ENCODE assay signal across 8 cellular contexts in the genomic region with DNA sequence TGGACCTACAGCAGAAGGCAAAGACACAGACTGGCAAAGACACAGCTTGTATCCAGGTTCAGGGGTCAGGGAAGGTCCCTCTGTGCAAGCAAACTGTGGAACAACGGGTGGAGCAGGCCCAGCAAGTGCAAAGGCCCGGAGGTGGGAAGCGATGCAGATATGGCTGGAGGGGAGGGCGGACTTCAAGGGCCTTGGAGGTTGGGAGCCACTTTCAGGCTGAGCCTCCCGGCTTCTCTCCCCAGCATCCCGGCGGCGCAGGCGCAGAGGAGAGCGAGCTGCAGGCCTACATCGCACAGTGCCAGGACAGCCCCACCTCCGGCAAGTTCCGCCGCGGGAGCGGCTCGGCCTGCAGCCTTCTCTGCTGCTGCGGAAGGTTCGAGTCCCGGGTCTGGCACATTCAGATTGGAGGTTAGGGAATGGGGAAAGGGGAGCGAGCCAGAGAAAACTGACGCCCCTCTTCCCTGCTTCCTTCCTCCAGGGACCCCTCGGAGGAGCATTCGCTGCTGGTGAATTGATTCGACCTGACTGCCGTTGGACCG. TPM values are rescaled to one million over a fixed set of nuclear protein-coding genes. Genes with fewer than 3 reads are reported as not detected.
DNase-seq lines count a peak whose midpoint lies in the region; ATAC-seq and TF ChIP-seq lines count a peak whose summit lies in the region.

No MANE protein-coding gene starts in this region.

- H3F3A ChIP-seq in GM23338 (replicated peaks; ENCODE audit: low read depth), result peaks cover 5% of the 10 kb centered on the region; the same call in 1 of the 2 replicates

- no peaks in the 10 kb centered on the region; the same call in 2 of the 3 replicates for H3K9me3 Mint-ChIP-seq in GM23338
- no peaks in the 10 kb centered on the region for H3K9me3 Mint-ChIP-seq in activated CD8-positive, alpha-beta T cell treated with anti-CD3 and anti-CD28 coated beads, Interleukin-2, amount 10 ng/mL, durations not matched to agents 7 days and 5 days (ENCODE audit: insufficient read depth)
- H3K9me3 Mint-ChIP-seq in glutamatergic neuron (ENCODE audit: unreplicated experiment), result peaks cover 8% of the 10 kb centered on the region

- CTCF ChIA-PET in activated CD8-positive, alpha-beta T cell treated with anti-CD3 and anti-CD28 coated beads, Interleukin-2, amount 10 ng/mL, durations not matched to agents 7 days and 5 days (lab: Charles Lee), result no interaction called here

- no peaks in the 10 kb centered on the region for H3K79me2 ChIP-seq in GM23338 (replicated peaks; ENCODE audit: insufficient read depth)

- H3K4me1 Mint-ChIP-seq in GM23338 (no peaks in the 10 kb centered on the region; the same call in 2 of the 3 replicates), glutamatergic neuron (ENCODE audit: low read depth, unreplicated experiment) (no peaks in the 10 kb centered on the region)
- H3K4me1 Mint-ChIP-seq in activated CD8-positive, alpha-beta T cell treated with anti-CD3 and anti-CD28 coated beads, Interleukin-2, amount 10 ng/mL, durations not matched to agents 7 days and 5 days (ENCODE audit: low read depth), result peaks cover 24% of the 10 kb centered on the region

- peak overlapping the region; percentile 89 for H3K4me3 Mint-ChIP-seq in GM23338
- peak overlapping the region; percentile 95 for H3K4me3 Mint-ChIP-seq in activated CD8-positive, alpha-beta T cell treated with anti-CD3 and anti-CD28 coated beads, Interleukin-2, amount 10 ng/mL, durations not matched to agents 7 days and 5 days
- peak overlapping the region; percentile 79 for H3K4me3 Mint-ChIP-seq in glutamatergic neuron (ENCODE audit: unreplicated experiment)

- no peaks in the 10 kb centered on the region for H3K9me2 ChIP-seq in GM23338 (ENCODE audit: insufficient read depth)

- no peaks in the 10 kb centered on the region; the same call in 1 of the 2 replicates for H3K36me3 ChIP-seq in GM23338 (ENCODE audit: insufficient read depth)

- peak overlapping the region; percentile 95 for H3K4me2 ChIP-seq in GM23338

- TF ChIP-seq CTCF in GM23338 (conservative IDR thresholded peaks at IDR 0.05; ENCODE audit: low read depth in 2 of 2) (no peak), glutamatergic neuron (IDR thresholded peaks at IDR 0.05; ENCODE audit: partially characterized antibody, unreplicated experiment) (no peak)

- peak overlapping the region; percentile 98 for H2AFZ ChIP-seq in GM23338

- H3K27me3 Mint-ChIP-seq in GM23338 (ENCODE audit: insufficient read depth, low read depth, poor library complexity) (peaks cover 8% of the 10 kb centered on the region), glutamatergic neuron (ENCODE audit: unreplicated experiment) (peaks cover 11% of the 10 kb centered on the region)
- H3K27me3 Mint-ChIP-seq in activated CD8-positive, alpha-beta T cell treated with anti-CD3 and anti-CD28 coated beads, Interleukin-2, amount 10 ng/mL, durations not matched to agents 7 days and 5 days (ENCODE audit: low read depth), result no peaks in the 10 kb centered on the region

- H3K27me3 ChIP-seq in GM23338 (ENCODE audit: insufficient read depth), result no peaks in the 10 kb centered on the region

- H3K4me1 ChIP-seq in GM23338 (ENCODE audit: insufficient read depth), result no peaks in the 10 kb centered on the region

- DNase-seq in GM23338 (ENCODE audit: low spot score) (peak; percentile 72), glutamatergic neuron (peak; percentile 52), occipital lobe (lab: John Stamatoyannopoulos, UW) (peak; percentile 33), 8988T (no peak)
- DNase-seq in activated CD8-positive, alpha-beta T cell treated with anti-CD3 and anti-CD28 coated beads, Interleukin-2, amount 10 ng/mL, durations not matched to agents 7 days and 5 days, result no peak

- peak overlapping the region; percentile 83 for H3K27ac Mint-ChIP-seq in GM23338
- peak overlapping the region; percentile 90 for H3K27ac Mint-ChIP-seq in activated CD8-positive, alpha-beta T cell treated with anti-CD3 and anti-CD28 coated beads, Interleukin-2, amount 10 ng/mL, durations not matched to agents 7 days and 5 days
- peak overlapping the region; percentile 87 for H3K27ac Mint-ChIP-seq in glutamatergic neuron (ENCODE audit: unreplicated experiment)

- H3K36me3 Mint-ChIP-seq in GM23338 (ENCODE audit: low read depth) (peaks cover 11% of the 10 kb centered on the region), glutamatergic neuron (ENCODE audit: unreplicated experiment) (no peaks in the 10 kb centered on the region)
- peaks cover 23% of the 10 kb centered on the region for H3K36me3 Mint-ChIP-seq in activated CD8-positive, alpha-beta T cell treated with anti-CD3 and anti-CD28 coated beads, Interleukin-2, amount 10 ng/mL, durations not matched to agents 7 days and 5 days (ENCODE audit: low read depth)

- H4K20me1 ChIP-seq in GM23338 (replicated peaks; ENCODE audit: insufficient read depth), result no peaks in the 10 kb centered on the region

- H3K27ac ChIP-seq in GM23338 (ENCODE audit: low read depth), result peak overlapping the region; percentile 84; the same call in 1 of the 2 replicates

- H3K4me3 ChIP-seq in GM23338, result peak overlapping the region; percentile 96

- POLR2A ChIA-PET in activated CD8-positive, alpha-beta T cell treated with anti-CD3 and anti-CD28 coated beads, Interleukin-2, amount 10 ng/mL, durations not matched to agents 7 days and 5 days (lab: Charles Lee), result interaction anchor here (1.0 to 1.2 kb wide), 2 partner anchors 10 to 11 kb away, joined by 3 to 4 read pairs; a partner anchor contains a TSS

- peak; percentile 15 for ATAC-seq in GM23338
- ATAC-seq in activated CD8-positive, alpha-beta T cell treated with anti-CD3 and anti-CD28 coated beads, Interleukin-2, amount 10 ng/mL, durations not matched to agents 7 days and 5 days, result no peak
- no peak for ATAC-seq in GM21825 (IDR thresholded peaks at IDR 0.05; ENCODE audit: unreplicated experiment)
- ATAC-seq in HG03460 (IDR thresholded peaks at IDR 0.05; ENCODE audit: unreplicated experiment), result no peak
- ATAC-seq in activated CD4-positive, CD25-positive, alpha-beta regulatory T cell treated with anti-CD3 and anti-CD28 coated beads, Interleukin-2, amount 50 U/mL, for 24 hours, result no peak

TF ChIP-seq in GM23338, 12 proteins besides CTCF, POLR2A, EP300 and RAD21 (continues in another document):
- no peak for TF ChIP-seq POLR2AphosphoS5 (IDR thresholded peaks at IDR 0.05; ENCODE audit: low read depth)
- TF ChIP-seq JUNB (IDR thresholded peaks at IDR 0.05; ENCODE audit: unreplicated experiment), result no peak
- TF ChIP-seq STAT1 (IDR thresholded peaks at IDR 0.05; ENCODE audit: unreplicated experiment), result no peak
- TF ChIP-seq EZH2phosphoT487 (IDR thresholded peaks at IDR 0.05; ENCODE audit: unreplicated experiment), result no peak
- no peak for TF ChIP-seq NANOG (IDR thresholded peaks at IDR 0.05; ENCODE audit: borderline replicate concordance)
- no peak for TF ChIP-seq EZH2 (IDR thresholded peaks at IDR 0.05; ENCODE audit: low read depth, unreplicated experiment)
- TF ChIP-seq ZNF114 (CRISPR knock-in tag; IDR thresholded peaks at IDR 0.05), result no peak
- TF ChIP-seq ZNF331 (CRISPR knock-in tag; IDR thresholded peaks at IDR 0.05; ENCODE audit: low read depth), result no peak

RNA-seq across cellular contexts. Expression of a gene that starts 2.2 kb away (rescaled TPM):
- total RNA-seq in GM23338 (2014; rRNA removed; shearing (Covaris generic)), result 135 and 147 TPM in 2 replicates
- 66.6 and 74.1 TPM in 2 replicates for polyA plus RNA-seq in GM23338 (2016; fragmentation: Nextera tagmentation; extraction: Ambion mirVana)
- 100 to 1,000 TPM; 166 to 173 TPM for total RNA-seq in activated CD8-positive, alpha-beta T cell treated with anti-CD3 and anti-CD28 coated beads, Interleukin-2, amount 10 ng/mL, durations not matched to agents 7 days and 5 days
- 82.0 TPM for total RNA-seq in glutamatergic neuron (ENCODE audit: unreplicated experiment)
- total RNA-seq in occipital lobe, result 49.0 TPM

RNA-seq across cellular contexts. Expression of a gene that starts 10.9 kb away (rescaled TPM):
- 7.2 and 11.0 TPM in 2 replicates for total RNA-seq in GM23338 (2014; rRNA removed; shearing (Covaris generic))
- 16.1 and 16.2 TPM in 2 replicates for polyA plus RNA-seq in GM23338 (2016; fragmentation: Nextera tagmentation; extraction: Ambion mirVana)
- total RNA-seq in activated CD8-positive, alpha-beta T cell treated with anti-CD3 and anti-CD28 coated beads, Interleukin-2, amount 10 ng/mL, durations not matched to agents 7 days and 5 days, result 10 to 100 TPM; 16.2 to 17.7 TPM
- total RNA-seq in glutamatergic neuron (ENCODE audit: unreplicated experiment), result 39.8 TPM
- total RNA-seq in occipital lobe, result 9.8 TPM

RNA-seq across cellular contexts. Expression of a gene that starts 17.4 kb away (rescaled TPM):
- 36.7 and 52.9 TPM in 2 replicates for total RNA-seq in GM23338 (2014; rRNA removed; shearing (Covaris generic))
- 23.8 and 28.2 TPM in 2 replicates for polyA plus RNA-seq in GM23338 (2016; fragmentation: Nextera tagmentation; extraction: Ambion mirVana)
- total RNA-seq in activated CD8-positive, alpha-beta T cell treated with anti-CD3 and anti-CD28 coated beads, Interleukin-2, amount 10 ng/mL, durations not matched to agents 7 days and 5 days, result 1 to 10 TPM; 5.8 to 7.9 TPM
- total RNA-seq in glutamatergic neuron (ENCODE audit: unreplicated experiment) (148 TPM), occipital lobe (9.0 TPM)

RNA-seq across cellular contexts. Expression of a gene that starts 44.5 kb away (rescaled TPM):
- total RNA-seq in GM23338 (2014; rRNA removed; shearing (Covaris generic)), result 1.2 and 2.2 TPM in 2 replicates
- polyA plus RNA-seq in GM23338 (2016; fragmentation: Nextera tagmentation; extraction: Ambion mirVana), result 2.2 and 3.1 TPM in 2 replicates
- total RNA-seq in activated CD8-positive, alpha-beta T cell treated with anti-CD3 and anti-CD28 coated beads, Interleukin-2, amount 10 ng/mL, durations not matched to agents 7 days and 5 days, result 1 to 10 TPM in 1 of 2 experiments, under 1 TPM in 1; 0.99 to 1.5 TPM
- total RNA-seq in glutamatergic neuron (ENCODE audit: unreplicated experiment) (2.6 TPM), occipital lobe (0.94 TPM)

Comparison
In these comparisons a context has a peak if more than half of its experiments do, and no peak if none do; other contexts are left out.
1. DNase-seq: peak in GM23338 (single experiment), glutamatergic neuron (single experiment) and occipital lobe (single experiment); none in activated CD8-positive, alpha-beta T cell treated with anti-CD3 and anti-CD28 coated beads, Interleukin-2, amount 10 ng/mL, durations not matched to agents 7 days and 5 days (single experiment) and 8988T (single experiment).
2. Peak in every context shown above with its lines, with median percentiles within 50 percentile points of each other: H3K27ac Mint-ChIP-seq and H3K4me3 Mint-ChIP-seq.